Comparison of ENCODE assay signal across 19 cellular contexts in genomic region chr2:160715428-160715827, GRCh38.
"Had no signal": no experiment of that assay in that cellular context is flagged by ENCODE, and none has a peak within 500 bp of the region (broad histone marks: within the 10 kb centered on the region; RNA-seq: fewer than 3 reads in every experiment).

No MANE protein-coding gene starts in this region.

- DNase-seq: activated CD4-positive, alpha-beta T cell treated with anti-CD3 and anti-CD28 coated beads, Interleukin-2, amount 50 U/mL, for 1 hour; activated CD4-positive, CD25-positive, alpha-beta regulatory T cell; activated CD8-positive, alpha-beta memory T cell treated with anti-CD3 and anti-CD28 coated beads for 24 hours; activated naive CD8-positive, alpha-beta T cell treated with anti-CD3 and anti-CD28 coated beads, Interleukin-2, amount 10 ng/mL, durations not matched to agents 7 days and 5 days; anterior cingulate cortex; brain microvascular endothelial cell; dermis blood vessel endothelial cell; left cardiac atrium; lower lobe of right lung; nephron progenitor cell; right cardiac atrium; small intestine; stimulated activated CD4-positive, alpha-beta T cell treated with anti-CD3 and anti-CD28 coated beads, Interleukin-4, amount 100 ng/mL, for 24 hours; stimulated activated naive CD4-positive, alpha-beta T cell; tibial artery had no signal

- H3K4me1 ChIP-seq: lower lobe of right lung, prostate gland, tibial artery, vagina had no signal

- H3K36me3 Mint-ChIP-seq: activated naive CD8-positive, alpha-beta T cell treated with anti-CD3 and anti-CD28 coated beads, Interleukin-2, amount 10 ng/mL, durations not matched to agents 7 days and 5 days had no signal

- H3K27me3 ChIP-seq: brain microvascular endothelial cell, gastroesophageal sphincter, tibial artery, vagina had no signal

- H3K4me3 Mint-ChIP-seq: activated naive CD8-positive, alpha-beta T cell treated with anti-CD3 and anti-CD28 coated beads, Interleukin-2, amount 10 ng/mL, durations not matched to agents 7 days and 5 days; nephron progenitor cell had no signal

- H3K4me3 ChIP-seq: gastroesophageal sphincter, lower lobe of right lung, prostate gland, tibial artery, vagina had no signal

- H3K27ac Mint-ChIP-seq: activated naive CD8-positive, alpha-beta T cell treated with anti-CD3 and anti-CD28 coated beads, Interleukin-2, amount 10 ng/mL, durations not matched to agents 7 days and 5 days; nephron progenitor cell had no signal

- H3K9me3 ChIP-seq: gastroesophageal sphincter, lower lobe of right lung, prostate gland, vagina had no signal

- H3K27ac ChIP-seq: brain microvascular endothelial cell, epithelial cell of prostate, gastroesophageal sphincter, lower lobe of right lung, prostate gland, tibial artery, vagina had no signal

- H3K36me3 ChIP-seq: brain microvascular endothelial cell, gastroesophageal sphincter, lower lobe of right lung, prostate gland, tibial artery, vagina had no signal
